Comparison of ENCODE assay signal across 9 cellular contexts in genomic region chr12:48157889-48158370, GRCh38. TPM values are rescaled to one million over a fixed set of nuclear protein-coding genes. Genes with fewer than 3 reads are reported as not detected.
A peak's percentile ranks its signal among the peaks of the same experiment; 100 is the strongest.
DNase-seq lines count a peak whose midpoint lies in the region; TF ChIP-seq lines count a peak whose summit lies in the region.
"Had no signal": no experiment of that assay in that cellular context is flagged by ENCODE, and none has a peak within 500 bp of the region (broad histone marks: within the 10 kb centered on the region; RNA-seq: fewer than 3 reads in every experiment).

No MANE protein-coding gene starts in this region.

- H4K20me1 ChIP-seq in MM.1S (ENCODE audit: insufficient read depth, low read length), result no peaks in the 10 kb centered on the region

- intact Hi-C loops in ovary (cut with DNase I), result loop anchor here in 2 of 4 donors (5.0 to 10.0 kb wide), 2 partner anchors 53 to 56 kb away; partner anchors contain the start of gene SENP1 (in 1 of the 2)

- no peak overlapping the region; the same call in 1 of the 2 replicates for H3K27ac ChIP-seq in MM.1S (ENCODE audit: low read length)
- H3K27ac ChIP-seq in coronary artery, result peak overlapping the region; percentile 80 to 89
- H3K27ac ChIP-seq in ovary, result peak overlapping the region in 1 of 2 donors; percentile 81

- H3K27me3 ChIP-seq in MM.1S (replicated peaks; ENCODE audit: insufficient read depth, low read length), result no peaks in the 10 kb centered on the region
- no peaks in the 10 kb centered on the region for H3K27me3 ChIP-seq in ovary

- no peak for TF ChIP-seq EP300 in ovary (IDR thresholded peaks at IDR 0.05)

- H3K4me3 ChIP-seq in MM.1S (ENCODE audit: low read length) (peak overlapping the region; percentile 96), coronary artery (peak overlapping the region; percentile 90), ovary (peak overlapping the region; percentile 79)

- H3K36me3 ChIP-seq in ES-I3 (ENCODE audit: insufficient read depth, low read length) (no peaks in the 10 kb centered on the region), MM.1S (replicated peaks; ENCODE audit: insufficient read depth, low read length) (no peaks in the 10 kb centered on the region), ovary (no peaks in the 10 kb centered on the region)

- H3K4me1 ChIP-seq in ES-I3 (ENCODE audit: insufficient read depth, low read length) (0 out of 2 replicates have a peak, but pooled peaks cover 5% of the 10 kb centered on the region), MM.1S (ENCODE audit: low read length) (peaks cover 5% of the 10 kb centered on the region), ovary (ENCODE audit: insufficient read depth) (peaks cover 5% of the 10 kb centered on the region)

- TF ChIP-seq CTCF in MM.1S (IDR thresholded peaks at IDR 0.05; ENCODE audit: low read length) (no peak), coronary artery (IDR thresholded peaks at IDR 0.05) (no peak), ovary (IDR thresholded peaks at IDR 0.05) (no peak)

- peaks cover 33% of the 10 kb centered on the region for H3K79me2 ChIP-seq in MM.1S (ENCODE audit: low read length)

- peak overlapping the region; percentile 50 for H3K9ac ChIP-seq in ES-I3 (ENCODE audit: low read depth, low read length)
- H3K9ac ChIP-seq in MM.1S (ENCODE audit: low read length), result peak overlapping the region; percentile 32; the same call in 1 of the 2 replicates

- H2AFZ ChIP-seq in MM.1S (ENCODE audit: low read length), result peak overlapping the region; percentile 84

- no peaks in the 10 kb centered on the region for H3F3A ChIP-seq in MM.1S (ENCODE audit: insufficient read depth, low read length)

- peak overlapping the region; percentile 70 for H3K4me2 ChIP-seq in MM.1S (ENCODE audit: low read depth, low read length)

- H3K9me2 ChIP-seq in MM.1S (replicated peaks; ENCODE audit: insufficient read depth, low read length), result no peaks in the 10 kb centered on the region

- DNase-seq in MM.1S (no peak), coronary artery (ENCODE audit: low spot score) (no peak), ovary (no peak), dedifferentiated amniotic fluid mesenchymal stem cell (ENCODE audit: extremely low spot score) (no peak), GOT3 (lab: John Stamatoyannopoulos, UW) (no peak), DMS153 treated with DMSO at 0.1 percent for 48 hours (lab: John Stamatoyannopoulos, UW; ENCODE audit: unreplicated experiment) (no peak), DMS79 treated with DMSO at 0.1 percent for 48 hours (lab: John Stamatoyannopoulos, UW) (no peak)

- TF ChIP-seq POLR2A in ovary (IDR thresholded peaks at IDR 0.05), result no peak

- 64 to 67% (median 64%) methylated on average over 3 of the region's 3 CpGs for WGBS in ovary, 3 donors

- H3K9me3 ChIP-seq in ES-I3 (ENCODE audit: control insufficient read depth, insufficient read depth, low read length), result no peaks in the 10 kb centered on the region
- no peaks in the 10 kb centered on the region for H3K9me3 ChIP-seq in MM.1S (replicated peaks; ENCODE audit: insufficient read depth, low read length)
- H3K9me3 ChIP-seq in ovary, result no peaks in the 10 kb centered on the region

RNA-seq across cellular contexts. Expression of gene ASB8, which starts 0.6 kb away (rescaled TPM):
- 10 to 100 TPM; 18.8 to 41.4 (median 29.4) TPM for total RNA-seq in ovary
- 10 to 100 TPM; 18.8 to 51.6 TPM for polyA plus RNA-seq in ovary

RNA-seq across cellular contexts. Expression of gene CCDC184, which starts 25.5 kb away (rescaled TPM):
- total RNA-seq in ovary, result 10 to 100 TPM in 1 of 7 donors, 1 to 10 TPM in 6; 3.9 to 16.6 (median 6.0) TPM
- 1 to 10 TPM; 3.4 to 6.9 TPM for polyA plus RNA-seq in ovary

RNA-seq across cellular contexts. Expression of gene PFKM, which starts 38.8 kb away (rescaled TPM):
- total RNA-seq in ovary, result 100 to 1,000 TPM in 4 of 7 donors, 10 to 100 TPM in 3; 43.0 to 133 (median 111) TPM
- 10 to 100 TPM; 60.8 to 80.9 TPM for polyA plus RNA-seq in ovary

RNA-seq across cellular contexts. Expression of gene OR10AD1, which starts 45.2 kb away (rescaled TPM):
- total RNA-seq in ovary, result not detected
- polyA plus RNA-seq in ovary, result not detected
- total RNA-seq: M059J had no signal

RNA-seq across cellular contexts. Expression of gene SENP1, which starts 52.1 kb away (rescaled TPM):
- total RNA-seq in ovary, result 10 to 100 TPM; 14.7 to 28.9 (median 21.6) TPM
- 10 to 100 TPM in 1 of 2 donors, 1 to 10 TPM in 1; 6.2 to 10.4 TPM for polyA plus RNA-seq in ovary
